In genomic region chr3:166554006-166554405, GRCh38 we compare ENCODE assay signal across 18 cellular contexts.
"Had no signal": no experiment of that assay in that cellular context is flagged by ENCODE, and none has a peak within 500 bp of the region (broad histone marks: within the 10 kb centered on the region; RNA-seq: fewer than 3 reads in every experiment).

No MANE protein-coding gene starts in this region.

- H3K36me3 Mint-ChIP-seq: activated naive CD4-positive, alpha-beta T cell treated with anti-CD3 and anti-CD28 coated beads, Interleukin-2, amount 50 U/mL, for 72 hours; type B pancreatic cell had no signal

- H3K4me3 Mint-ChIP-seq: activated T-cell treated with anti-CD3 and anti-CD28 coated beads, Interleukin-2, amount 50 U/mL, for 4 hours; T-helper 2 cell treated with Interferon-gamma antibody and Interleukin-4, amounts not matched to agents 5 μg/mL and 100 μg/mL, for 36 hours; type B pancreatic cell had no signal

- H3K27ac Mint-ChIP-seq: activated naive CD4-positive, alpha-beta T cell treated with anti-CD3 and anti-CD28 coated beads, Interleukin-2, amount 50 U/mL, for 72 hours; T-helper 2 cell treated with Interferon-gamma antibody and Interleukin-4, amounts not matched to agents 5 μg/mL and 100 μg/mL, for 36 hours; type B pancreatic cell had no signal

- ATAC-seq: activated naive CD4-positive, alpha-beta T cell treated with anti-CD3 and anti-CD28 coated beads, Interleukin-2, amount 50 U/mL, for 72 hours; activated T-cell treated with anti-CD3 and anti-CD28 coated beads, Interleukin-2, amount 50 U/mL, for 4 hours; left ventricle myocardium superior; pancreas; right cardiac atrium had no signal

- H3K9me3 ChIP-seq: pancreas had no signal

- H3K27me3 ChIP-seq: cardiac muscle cell, pancreas had no signal

- H3K4me2 ChIP-seq: smooth muscle cell had no signal

- H3K4me3 ChIP-seq: cardiac muscle cell, pancreas, smooth muscle cell had no signal

- H3K4me1 ChIP-seq: pancreas had no signal

- H3K27ac ChIP-seq: cardiac muscle cell, pancreas had no signal

- H3K27me3 Mint-ChIP-seq: type B pancreatic cell had no signal

- H3K36me3 ChIP-seq: cardiac muscle cell, pancreas had no signal

- DNase-seq: activated CD4-positive, alpha-beta T cell treated with anti-CD3 and anti-CD28 coated beads for 1 hour; activated CD4-positive, alpha-beta T cell treated with anti-CD3 and anti-CD28 coated beads, Interleukin-2, amount 50 U/mL, for 48 hours; activated effector memory CD4-positive, alpha-beta T cell treated with anti-CD3 and anti-CD28 coated beads, Interleukin-2, amount 50 U/mL, for 16 hours; activated T-cell treated with anti-CD3 and anti-CD28 coated beads, Interleukin-2, amount 50 U/mL, for 4 hours; kidney; left ventricle myocardium superior; mesendoderm; pancreas; right cardiac atrium; stimulated activated naive CD4-positive, alpha-beta T cell; substantia nigra had no signal

- FAIRE-seq: colon, endothelial cell of umbilical vein, kidney, pancreas had no signal
